ENCODE assay signal across 10 cellular contexts in genomic region chr10:7491949-7492659, GRCh38.
A peak's percentile ranks its signal among the peaks of the same experiment; 100 is the strongest.
DNase-seq lines count a peak whose midpoint lies in the region; ATAC-seq and TF ChIP-seq lines count a peak whose summit lies in the region.
"Had no signal": no experiment of that assay in that cellular context is flagged by ENCODE, and none has a peak within 500 bp of the region (broad histone marks: within the 10 kb centered on the region; RNA-seq: fewer than 3 reads in every experiment).

No MANE protein-coding gene starts in this region.

- peaks cover 8% of the 10 kb centered on the region for H3K4me1 ChIP-seq in effector memory CD4-positive, alpha-beta T cell (ENCODE audit: control insufficient read depth, insufficient read depth, low read length, poor library complexity, severe bottlenecking)
- H3K4me1 ChIP-seq: SJSA1 had no signal

- no peaks in the 10 kb centered on the region for H3K9me3 ChIP-seq in effector memory CD4-positive, alpha-beta T cell (ENCODE audit: control insufficient read depth, low read length)
- H3K9me3 ChIP-seq: SJSA1 had no signal

- no peaks in the 10 kb centered on the region for H3K36me3 Mint-ChIP-seq in chondrocyte (ENCODE audit: low read depth)

- POLR2A ChIA-PET in GM10248 (lab: Yijun Ruan, JAX), result no interaction called here

- no peak overlapping the region for H3K27ac ChIP-seq in effector memory CD4-positive, alpha-beta T cell (ENCODE audit: insufficient read depth, low read length, poor library complexity, severe bottlenecking)
- H3K27ac ChIP-seq: SJSA1 had no signal

- H3K4me3 ChIP-seq in effector memory CD4-positive, alpha-beta T cell (ENCODE audit: insufficient read depth, low read depth, low read length, poor library complexity, severe bottlenecking), result no peak overlapping the region
- H3K4me3 ChIP-seq: SJSA1 had no signal

- H3K4me1 Mint-ChIP-seq in chondrocyte (ENCODE audit: low read depth), result peaks cover 10% of the 10 kb centered on the region

- peaks cover 7% of the 10 kb centered on the region for H3K27me3 Mint-ChIP-seq in chondrocyte (ENCODE audit: low read depth)

- ATAC-seq in GM19395 (IDR thresholded peaks at IDR 0.05; ENCODE audit: unreplicated experiment) (peak; percentile 92), HG03060 (IDR thresholded peaks at IDR 0.05; ENCODE audit: low read depth, unreplicated experiment) (peak; percentile 83)

- TF ChIP-seq CTCF in GM10248 (IDR thresholded peaks at IDR 0.05; ENCODE audit: control extremely low read depth, extremely low read depth, low read depth, missing control alignments) (no peak), chondrocyte (IDR thresholded peaks at IDR 0.05) (no peak)

- no peak overlapping the region for H3K27ac Mint-ChIP-seq in chondrocyte (ENCODE audit: unreplicated experiment)

- CTCF ChIA-PET in GM10248 (lab: Yijun Ruan, JAX), result interaction anchor here (0.7 to 2.5 kb wide), 2 partner anchors 19 to 33 kb away, joined by 3 to 9 read pairs; no protein-coding TSS in a partner anchor

- H3K9me3 Mint-ChIP-seq in chondrocyte (ENCODE audit: low read depth), result no peaks in the 10 kb centered on the region
- H3K9me3 Mint-ChIP-seq: neural crest cell had no signal

- H3K36me3 ChIP-seq in effector memory CD4-positive, alpha-beta T cell (ENCODE audit: control insufficient read depth, insufficient read depth, low read length), result no peaks in the 10 kb centered on the region
- H3K36me3 ChIP-seq: SJSA1 had no signal

- DNase-seq in GM10248 (ENCODE audit: extremely low spot score) (peak; percentile 57), RPMI8226 (peak; percentile 87), HT-29 (ENCODE audit: low spot score) (no peak), chondrocyte (ENCODE audit: low spot score) (no peak)
- no peak for DNase-seq in effector memory CD4-positive, alpha-beta T cell
- DNase-seq in activated T-cell treated with anti-CD3 and anti-CD28 coated beads, Interleukin-2, amount 50 U/mL, for 1 hour, result no peak

- no peak overlapping the region for H3K4me3 Mint-ChIP-seq in chondrocyte (ENCODE audit: unreplicated experiment)
- H3K4me3 Mint-ChIP-seq: neural crest cell had no signal

- no peaks in the 10 kb centered on the region for H3K27me3 ChIP-seq in effector memory CD4-positive, alpha-beta T cell (replicated peaks; ENCODE audit: control insufficient read depth, insufficient read depth, low read length, poor library complexity, severe bottlenecking)
- H3K27me3 ChIP-seq: SJSA1 had no signal

Comparison
In these comparisons a context has a peak if more than half of its experiments do, and no peak if none do; other contexts are left out.
1. DNase-seq: peak in GM10248 (single experiment) and RPMI8226 (single experiment); none in HT-29 (single experiment), chondrocyte (single experiment), effector memory CD4-positive, alpha-beta T cell (0 of 3) and activated T-cell treated with anti-CD3 and anti-CD28 coated beads, Interleukin-2, amount 50 U/mL, for 1 hour (single experiment).